Comparison of ENCODE assay signal across 17 cellular contexts in the genomic region with DNA sequence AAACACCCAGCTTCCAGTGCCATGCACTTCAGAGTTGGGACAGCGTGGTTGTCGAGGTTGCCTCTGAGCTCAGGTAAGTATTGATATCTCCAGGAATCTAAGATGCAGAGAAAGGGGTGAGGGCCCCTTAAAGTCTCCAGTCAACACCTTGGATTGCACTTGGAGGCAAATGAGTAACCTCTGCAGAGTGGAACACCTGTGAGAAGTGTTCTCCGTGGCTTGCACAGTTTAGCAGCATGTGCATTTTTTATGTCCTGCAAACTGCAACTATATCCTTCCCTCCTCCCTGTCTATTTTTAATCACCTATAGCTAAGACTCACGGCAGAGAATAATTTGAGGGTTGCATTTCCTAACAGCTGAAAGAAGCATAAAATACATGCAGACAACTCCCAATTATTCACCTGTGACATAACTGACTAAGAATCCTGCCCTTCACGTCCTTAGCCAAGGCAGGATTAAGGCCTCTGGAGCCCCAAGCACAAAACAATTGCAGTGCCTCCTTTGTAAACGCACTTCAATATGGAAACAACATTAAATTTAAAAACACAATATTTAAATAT. TPM values are rescaled to one million over a fixed set of nuclear protein-coding genes. Genes with fewer than 3 reads are reported as not detected.
DNase-seq lines count a peak whose midpoint lies in the region; ATAC-seq and TF ChIP-seq lines count a peak whose summit lies in the region.
"Had no signal": no experiment of that assay in that cellular context is flagged by ENCODE, and none has a peak within 500 bp of the region (broad histone marks: within the 10 kb centered on the region; RNA-seq: fewer than 3 reads in every experiment).

No MANE protein-coding gene starts in this region.

- H3K27me3 ChIP-seq in MM.1S (replicated peaks; ENCODE audit: insufficient read depth, low read length), result 0 out of 2 replicates have a peak, but pooled peaks cover 12% of the 10 kb centered on the region
- H3K27me3 ChIP-seq: SJCRH30 had no signal

- peaks cover 63% of the 10 kb centered on the region for H3K79me2 ChIP-seq in OCI-LY7 (ENCODE audit: insufficient read depth, low read depth, low read length)
- H3K79me2 ChIP-seq in MM.1S (ENCODE audit: low read length), result no peaks in the 10 kb centered on the region; the same call in 1 of the 2 replicates

- TF ChIP-seq CTCF in OCI-LY7 (conservative IDR thresholded peaks at IDR 0.05; ENCODE audit: low read length), result no peak
- no peak for TF ChIP-seq CTCF in MM.1S (IDR thresholded peaks at IDR 0.05; ENCODE audit: low read length)

- H4K20me1 ChIP-seq in OCI-LY7 (ENCODE audit: insufficient read depth, low read length) (no peaks in the 10 kb centered on the region), MM.1S (ENCODE audit: insufficient read depth, low read length) (no peaks in the 10 kb centered on the region)

- H3F3A ChIP-seq in MM.1S (ENCODE audit: insufficient read depth, low read length), result no peaks in the 10 kb centered on the region

- intact Hi-C loops in OCI-LY7 (cut with micrococcal nuclease; ENCODE audit: unreplicated experiment), result no loop called here

- H3K9me2 ChIP-seq in OCI-LY7 (ENCODE audit: insufficient read depth, low read length) (no peaks in the 10 kb centered on the region), MM.1S (replicated peaks; ENCODE audit: insufficient read depth, low read length) (no peaks in the 10 kb centered on the region)

- peaks cover 26% of the 10 kb centered on the region for H3K36me3 ChIP-seq in OCI-LY7 (ENCODE audit: insufficient read depth, low read length)
- no peaks in the 10 kb centered on the region for H3K36me3 ChIP-seq in MM.1S (replicated peaks; ENCODE audit: insufficient read depth, low read length)
- H3K36me3 ChIP-seq: BE2C, MG63, SJCRH30 had no signal

- H2AFZ ChIP-seq in OCI-LY7 (ENCODE audit: low read length) (peak overlapping the region; percentile 35; the same call in 1 of the 2 replicates), MM.1S (ENCODE audit: low read length) (no peak overlapping the region)

- no TSS peak for BruUV-seq in OCI-LY7 (replicated peaks; lab: Mats Ljungman, UMichigan)

- DNase-seq in OCI-LY7 (ENCODE audit: low spot score) (peak; percentile 70), caudate nucleus (lab: John Stamatoyannopoulos, UW) (peak in 3 of 61 donors; percentile 15 to 20 (median 19)), myocyte (ENCODE audit: low read depth) (peak; percentile 26), superior temporal gyrus (ENCODE audit: extremely low spot score) (peak; percentile 27), DMS53 (lab: John Stamatoyannopoulos, UW) (no peak), MM.1S (no peak)
- DNase-seq: BE2C; CD4-positive, alpha-beta memory T cell; H7; MG63; NCI-H1930; NCI-H2171; NCI-H82; SJCRH30 had no signal

- H3K4me1 ChIP-seq in OCI-LY7 (ENCODE audit: insufficient read depth, low read length, poor library complexity, severe bottlenecking) (peaks cover 63% of the 10 kb centered on the region), MM.1S (ENCODE audit: low read length) (no peaks in the 10 kb centered on the region)
- H3K4me1 ChIP-seq: BE2C had no signal

- H3K27ac ChIP-seq in OCI-LY7 (ENCODE audit: low read depth, low read length, poor library complexity, severe bottlenecking), result peak overlapping the region; percentile 83
- peak overlapping the region; percentile 44 for H3K27ac ChIP-seq in caudate nucleus (ENCODE audit: low read depth, low read length)
- no peak overlapping the region for H3K27ac ChIP-seq in MM.1S (ENCODE audit: low read length)
- H3K27ac ChIP-seq: SJCRH30 had no signal

- H3K4me2 ChIP-seq in OCI-LY7 (ENCODE audit: low read length) (peak overlapping the region; percentile 89), MM.1S (ENCODE audit: low read depth, low read length) (no peak overlapping the region)

- no peaks in the 10 kb centered on the region for H3K9me3 ChIP-seq in OCI-LY7 (ENCODE audit: low read length)
- no peaks in the 10 kb centered on the region for H3K9me3 ChIP-seq in MM.1S (replicated peaks; ENCODE audit: insufficient read depth, low read length)
- H3K9me3 ChIP-seq: BE2C, MG63, SJCRH30 had no signal

- H3K4me3 ChIP-seq in OCI-LY7 (ENCODE audit: low read depth, low read length, poor library complexity, severe bottlenecking) (peak overlapping the region; percentile 90), MM.1S (ENCODE audit: low read length) (no peak overlapping the region)
- H3K4me3 ChIP-seq: MG63 had no signal

- ATAC-seq in activated CD4-positive, CD25-positive, alpha-beta regulatory T cell treated with anti-CD3 and anti-CD28 coated beads, Interleukin-2, amount 50 U/mL, for 24 hours, result no peak

- H3K9ac ChIP-seq in MM.1S (ENCODE audit: low read length), result no peak overlapping the region

- POLR2A ChIA-PET in OCI-LY7 (lab: Charles Lee), result interaction anchor here (0.6 to 21.0 kb wide), 11 partner anchors 8 to 1412 kb away, joined by 3 to 805 read pairs (median 3); a partner anchor contains a TSS

- CTCF ChIA-PET in OCI-LY7 (lab: Charles Lee; ENCODE audit: unreplicated experiment), result interaction anchor here (0.9 to 1.0 kb wide), 3 partner anchors 10 to 26 kb away, joined by 3 read pairs; no protein-coding TSS in a partner anchor

RNA-seq across cellular contexts. Expression of a gene that starts 1.6 kb away (rescaled TPM):
- total RNA-seq in OCI-LY7 (2014; rRNA removed; shearing (Covaris generic)), result 113 and 195 TPM in 2 replicates
- total RNA-seq in OCI-LY7 (2022) (178 and 217 TPM in 2 replicates), myocyte (1.2 and 2.9 TPM in 2 replicates)
- polyA plus RNA-seq in myocyte (2012), result 0.87 TPM
- total RNA-seq: CD4-positive, alpha-beta memory T cell; Daoy had no signal
- polyA plus RNA-seq: AG04450; CD4-positive, alpha-beta memory T cell had no signal

Comparison
In these comparisons a context has a peak if more than half of its experiments do, and no peak if none do; other contexts are left out.
1. DNase-seq: peak in OCI-LY7 (single experiment), myocyte (single experiment) and superior temporal gyrus (single experiment); none in DMS53 (single experiment) and MM.1S (single experiment).
2. RNA of a gene that starts 1.6 kb away (total RNA-seq): 113 to 217 TPM in OCI-LY7; 1.2 to 2.9 TPM in myocyte; every median in the first group is over 10 times any median in the second.